Comparison of ENCODE assay signal across 17 cellular contexts in the genomic region with DNA sequence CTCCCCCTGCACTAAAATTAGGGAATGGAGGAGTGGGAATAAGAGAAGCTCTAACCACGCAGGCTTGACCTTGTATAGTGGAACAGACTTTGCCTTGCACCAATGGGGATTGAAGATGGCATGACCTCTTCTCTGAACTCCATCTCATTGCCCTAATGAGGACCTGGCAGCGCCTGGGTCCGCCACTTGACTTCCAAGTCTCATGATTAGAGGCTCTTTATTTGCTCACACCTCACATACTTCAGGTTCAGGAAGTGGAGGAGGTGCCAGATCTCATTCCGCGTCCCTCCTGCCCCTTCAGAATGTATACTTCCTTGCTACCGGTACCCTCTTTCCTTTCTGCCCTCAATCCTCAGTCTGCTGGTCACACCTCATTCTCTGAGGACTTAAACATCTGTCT.
"Had no signal": no experiment of that assay in that cellular context is flagged by ENCODE, and none has a peak within 500 bp of the region (broad histone marks: within the 10 kb centered on the region; RNA-seq: fewer than 3 reads in every experiment).

No MANE protein-coding gene starts in this region.

- H3K4me3 Mint-ChIP-seq: activated CD8-positive, alpha-beta memory T cell treated with anti-CD3 and anti-CD28 coated beads, Interleukin-2, amount 10 ng/mL, durations not matched to agents 7 days and 5 days; activated naive CD8-positive, alpha-beta T cell; activated T-cell treated with anti-CD3 and anti-CD28 coated beads, Interleukin-2, amount 50 U/mL, for 24 hours; mesothelial cell of epicardium had no signal

- H3K9me3 Mint-ChIP-seq: mesothelial cell of epicardium had no signal

- H3K4me1 Mint-ChIP-seq: mesothelial cell of epicardium had no signal

- H3K27ac Mint-ChIP-seq: activated CD8-positive, alpha-beta memory T cell treated with anti-CD3 and anti-CD28 coated beads, Interleukin-2, amount 10 ng/mL, durations not matched to agents 7 days and 5 days; activated naive CD8-positive, alpha-beta T cell; activated T-cell treated with anti-CD3 and anti-CD28 coated beads, Interleukin-2, amount 50 U/mL, for 24 hours; mesothelial cell of epicardium had no signal

- H3K36me3 Mint-ChIP-seq: mesothelial cell of epicardium had no signal

- H3K9me3 ChIP-seq: neutrophil, upper lobe of left lung had no signal

- DNase-seq: activated CD4-positive, alpha-beta T cell treated with anti-CD3 and anti-CD28 coated beads, Interleukin-2, amount 50 U/mL, for 1 hour; activated CD8-positive, alpha-beta memory T cell treated with anti-CD3 and anti-CD28 coated beads, Interleukin-2, amount 10 ng/mL, durations not matched to agents 7 days and 5 days; activated gamma-delta T cell; activated T-cell treated with anti-CD3 and anti-CD28 coated beads, Interleukin-2, amount 50 U/mL, for 24 hours; brain microvascular endothelial cell; cerebellar nuclear complex; dermis blood vessel endothelial cell; left ventricle myocardium superior; posterior cingulate gyrus; right cardiac atrium; small intestine; substantia nigra; T1000 had no signal

- ATAC-seq: activated CD8-positive, alpha-beta memory T cell treated with anti-CD3 and anti-CD28 coated beads, Interleukin-2, amount 10 ng/mL, durations not matched to agents 7 days and 5 days; left ventricle myocardium superior; right cardiac atrium had no signal

- H3K27me3 Mint-ChIP-seq: activated naive CD8-positive, alpha-beta T cell; activated T-cell treated with anti-CD3 and anti-CD28 coated beads, Interleukin-2, amount 50 U/mL, for 24 hours had no signal

- H3K27me3 ChIP-seq: brain microvascular endothelial cell, neutrophil, upper lobe of left lung had no signal

- H3K4me3 ChIP-seq: upper lobe of left lung had no signal

- H3K36me3 ChIP-seq: brain microvascular endothelial cell, neutrophil, upper lobe of left lung had no signal

- H3K27ac ChIP-seq: brain microvascular endothelial cell, neutrophil had no signal
